In the genomic region with DNA sequence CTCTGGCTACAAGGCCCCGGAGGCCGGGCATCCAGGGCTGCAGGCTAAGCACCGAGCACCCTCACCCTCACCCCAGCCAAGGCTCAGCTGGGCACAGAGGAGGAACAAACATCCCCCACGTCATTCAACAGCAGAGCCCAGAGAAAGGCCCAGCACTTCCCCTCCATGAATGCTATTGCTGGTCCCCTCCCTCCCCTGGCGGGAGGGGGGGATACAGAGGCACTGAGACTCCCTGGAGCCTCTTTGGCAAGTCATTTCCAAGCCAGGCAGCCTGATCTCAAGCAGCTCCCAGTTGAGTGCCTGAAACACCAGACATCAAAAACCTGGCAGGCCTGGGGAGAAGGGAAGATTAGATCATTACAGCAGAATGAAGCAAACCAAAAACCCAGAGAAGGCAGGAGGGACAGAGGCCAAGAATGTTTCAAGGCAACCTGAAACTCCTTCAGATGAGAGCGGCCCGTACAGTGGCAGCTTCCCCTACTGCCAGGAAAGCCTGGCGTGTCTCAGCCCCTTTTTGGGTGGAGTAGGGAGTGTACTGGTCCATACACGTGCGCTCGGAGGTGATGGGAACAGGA, we compare ENCODE assay signal across 8 cellular contexts.
DNase-seq lines count a peak whose midpoint lies in the region; ATAC-seq lines count a peak whose summit lies in the region.

No MANE protein-coding gene starts in this region.

- H3K9me3 ChIP-seq in SJCRH30 (replicated peaks), result no peaks in the 10 kb centered on the region

- H3K27ac ChIP-seq in SJCRH30, result peak overlapping the region; percentile 80

- no peaks in the 10 kb centered on the region for H3K36me3 Mint-ChIP-seq in T-helper 1 cell treated with Interleukin-12 subunit alpha and Interleukin-12 subunit beta and Interleukin-4 antibody, amounts not matched to agents 30 μg/mL and 1 μg/mL, for 36 hours (ENCODE audit: low read depth)

- H3K27me3 Mint-ChIP-seq in T-helper 1 cell treated with Interleukin-12 subunit alpha and Interleukin-12 subunit beta and Interleukin-4 antibody, amounts not matched to agents 30 μg/mL and 1 μg/mL, for 36 hours (ENCODE audit: low read depth), result no peaks in the 10 kb centered on the region

- H3K4me3 Mint-ChIP-seq in T-helper 1 cell treated with Interleukin-12 subunit alpha and Interleukin-12 subunit beta and Interleukin-4 antibody, amounts not matched to agents 30 μg/mL and 1 μg/mL, for 36 hours, result no peak overlapping the region

- peaks cover 41% of the 10 kb centered on the region for H3K4me1 Mint-ChIP-seq in T-helper 1 cell treated with Interleukin-12 subunit alpha and Interleukin-12 subunit beta and Interleukin-4 antibody, amounts not matched to agents 30 μg/mL and 1 μg/mL, for 36 hours (ENCODE audit: low read depth)

- DNase-seq in T-helper 1 cell, result no peak
- peak in 1 of 2 experiments; percentile 34 for DNase-seq in SJCRH30
- peak; percentile 95 for DNase-seq in fibroblast of peridontal ligament (ENCODE audit: extremely low read depth)
- DNase-seq in occipital lobe (lab: John Stamatoyannopoulos, UW), result peak; percentile 61
- no peak for DNase-seq in SW480 (ENCODE audit: low spot score)

- no peaks in the 10 kb centered on the region for H3K9me3 Mint-ChIP-seq in T-helper 1 cell treated with Interleukin-12 subunit alpha and Interleukin-12 subunit beta and Interleukin-4 antibody, amounts not matched to agents 30 μg/mL and 1 μg/mL, for 36 hours

- peaks cover 46% of the 10 kb centered on the region for H3K4me1 ChIP-seq in SJCRH30

- H3K36me3 ChIP-seq in SJCRH30, result no peaks in the 10 kb centered on the region

- peak overlapping the region; percentile 31 for H3K27ac Mint-ChIP-seq in T-helper 1 cell treated with Interleukin-12 subunit alpha and Interleukin-12 subunit beta and Interleukin-4 antibody, amounts not matched to agents 30 μg/mL and 1 μg/mL, for 36 hours

- H3K27me3 ChIP-seq in SJCRH30, result no peaks in the 10 kb centered on the region

- no peak overlapping the region for H3K4me3 ChIP-seq in SJCRH30

- ATAC-seq in HG02588 (IDR thresholded peaks at IDR 0.05; ENCODE audit: unreplicated experiment) (no peak), HG03439 (IDR thresholded peaks at IDR 0.05; ENCODE audit: unreplicated experiment) (no peak)

Comparison
In these comparisons a context has a peak if more than half of its experiments do, and no peak if none do; other contexts are left out.
1. DNase-seq: peak in fibroblast of peridontal ligament (single experiment) and occipital lobe (single experiment); none in T-helper 1 cell (0 of 5) and SW480 (single experiment).